In genomic region chr5:77850536-77851228, GRCh38 we compare ENCODE assay signal across 1 cellular context.
TF ChIP-seq lines count a peak whose summit lies in the region.

No MANE protein-coding gene starts in this region.

TF ChIP-seq in WTC11, 78 proteins besides CTCF, POLR2A, EP300 and RAD21 (continued from another document):
- no peak for TF ChIP-seq HMGXB4 (CRISPR knock-in tag; IDR thresholded peaks at IDR 0.05)
- no peak for TF ChIP-seq MLX (CRISPR knock-in tag; IDR thresholded peaks at IDR 0.05)
TF ChIP-seq in WTC11: peak in this region for 0.
